ENCODE assay signal across 8 cellular contexts in genomic region chr6:136289579-136290405, GRCh38. TPM values are rescaled to one million over a fixed set of nuclear protein-coding genes. Genes with fewer than 3 reads are reported as not detected.
DNase-seq lines count a peak whose midpoint lies in the region; ATAC-seq and TF ChIP-seq lines count a peak whose summit lies in the region.

BCLAF1 (minus strand) TSS chr6:136289846; CDS start chr6:136279866, 9,980 bp downstream.

- no peaks in the 10 kb centered on the region for H3K9me3 Mint-ChIP-seq in dendritic cell treated with granulocyte-macrophage colony-stimulating factor and Interleukin-4, amounts not matched to agents 40 ng/mL and 50 ng/mL, for 4 days

- intact Hi-C loops in dendritic cell treated with granulocyte-macrophage colony-stimulating factor and Interleukin-4, amounts not matched to agents 40 ng/mL and 50 ng/mL, for 4 days (cut with micrococcal nuclease), result loop anchor here (5.0 kb wide), 2 partner anchors 37 to 792 kb away; partner anchors contain the start of genes AHI1 and MTFR2

- no peaks in the 10 kb centered on the region for H3K27me3 Mint-ChIP-seq in dendritic cell treated with granulocyte-macrophage colony-stimulating factor and Interleukin-4, amounts not matched to agents 40 ng/mL and 50 ng/mL, for 4 days

- no peak for TF ChIP-seq CTCF in C4-2B (conservative IDR thresholded peaks at IDR 0.05)

- H3K27ac ChIP-seq in C4-2B, result peak within 1 kb of the TSS; percentile 97

- H3K4me1 Mint-ChIP-seq in dendritic cell treated with granulocyte-macrophage colony-stimulating factor and Interleukin-4, amounts not matched to agents 40 ng/mL and 50 ng/mL, for 4 days (ENCODE audit: low read depth), result peaks cover 34% of the 10 kb centered on the region

- H3K36me3 Mint-ChIP-seq in dendritic cell treated with granulocyte-macrophage colony-stimulating factor and Interleukin-4, amounts not matched to agents 40 ng/mL and 50 ng/mL, for 4 days (ENCODE audit: low read depth), result peaks cover 27% of the 10 kb centered on the region

- peak; percentile 92 for ATAC-seq in GM19395 (IDR thresholded peaks at IDR 0.05; ENCODE audit: unreplicated experiment)
- ATAC-seq in HG03565 (IDR thresholded peaks at IDR 0.05; ENCODE audit: unreplicated experiment), result peak; percentile 89
- peak; percentile 90 for ATAC-seq in left lobe of liver

- peak; percentile 100 for DNase-seq in NCI-H774 (lab: John Stamatoyannopoulos, UW)
- DNase-seq in activated CD4-positive, alpha-beta T cell treated with anti-CD3 and anti-CD28 coated beads, Interleukin-2, amount 50 U/mL, for 4 hours, result peak; percentile 99
- peak; percentile 100 for DNase-seq in left lobe of liver (ENCODE audit: low spot score)
- peak; percentile 99 for DNase-seq in stimulated activated CD4-positive, alpha-beta T cell treated with anti-CD3 and anti-CD28 coated beads, Interleukin-2, amount 100 ng/mL, for 4 hours (ENCODE audit: low read depth)

- H3K27ac Mint-ChIP-seq in dendritic cell treated with granulocyte-macrophage colony-stimulating factor and Interleukin-4, amounts not matched to agents 40 ng/mL and 50 ng/mL, for 4 days, result peak within 1 kb of the TSS; percentile 100

- H3K4me3 Mint-ChIP-seq in dendritic cell treated with granulocyte-macrophage colony-stimulating factor and Interleukin-4, amounts not matched to agents 40 ng/mL and 50 ng/mL, for 4 days, result peak within 1 kb of the TSS; percentile 99

RNA-seq across cellular contexts. Expression of gene BCLAF1, which starts in this region (rescaled TPM):
- 32.6 TPM for total RNA-seq in left lobe of liver

Comparison
In these comparisons a context has a peak if more than half of its experiments do, and no peak if none do; other contexts are left out.
1. Peak in every context shown above with its lines: DNase-seq, ATAC-seq and H3K27ac ChIP-seq.